Comparison of ENCODE assay signal across 8 cellular contexts in genomic region chr14:75982724-75983358, GRCh38. TPM values are rescaled to one million over a fixed set of nuclear protein-coding genes. Genes with fewer than 3 reads are reported as not detected.
DNase-seq lines count a peak whose midpoint lies in the region; ATAC-seq and TF ChIP-seq lines count a peak whose summit lies in the region.

No MANE protein-coding gene starts in this region.

- no peaks in the 10 kb centered on the region for H3K36me3 ChIP-seq in neutrophil

- H3K27me3 ChIP-seq in neutrophil = peaks cover 98% of the 10 kb centered on the region

- H3K9me3 ChIP-seq in neutrophil = no peaks in the 10 kb centered on the region

- ATAC-seq in HG03139 (IDR thresholded peaks at IDR 0.05; ENCODE audit: unreplicated experiment) = peak; percentile 12

- H3K4me1 ChIP-seq in neutrophil (ENCODE audit: control insufficient read depth in 1 of 2, insufficient read depth in 1 of 2, low read depth in 1 of 2, low read length in 1 of 2) = peaks cover 23 to 27% of the 10 kb centered on the region in 2 experiments

- H3K4me3 ChIP-seq in fibroblast of the aortic adventitia (ENCODE audit: low read depth, low read length) (peak overlapping the region; percentile 71), neutrophil (ENCODE audit: low read depth in 1 of 2, low read length in 1 of 2) (peak overlapping the region; percentile 30 to 77)

- TF ChIP-seq CTCF in VCaP (conservative IDR thresholded peaks at IDR 0.05) = peak; percentile 49
- TF ChIP-seq CTCF in fibroblast of the aortic adventitia (IDR thresholded peaks at IDR 0.05; ENCODE audit: insufficient read depth, low read length) = no peak
- no peak for TF ChIP-seq CTCF in neutrophil (IDR thresholded peaks at IDR 0.05)

- DNase-seq in NOMO-1 treated with DMSO at 0.1 percent for 48 hours (lab: John Stamatoyannopoulos, UW; ENCODE audit: unreplicated experiment) (peak; percentile 36), NOMO-1 (lab: John Stamatoyannopoulos, UW; ENCODE audit: unreplicated experiment in 2 of 2) (no peak), fibroblast of the aortic adventitia (ENCODE audit: low read depth) (peak; percentile 73), MV-4-11 (lab: John Stamatoyannopoulos, UW) (no peak), foreskin melanocyte (no peak)

- no peak overlapping the region for H3K27ac ChIP-seq in VCaP
- H3K27ac ChIP-seq in neutrophil = no peak overlapping the region

RNA-seq across cellular contexts. Expression of gene TGFB3, which starts 1.0 kb away (rescaled TPM):
- total RNA-seq in fibroblast of the aortic adventitia (ENCODE audit: low replicate concordance) = 9.9 and 15.2 TPM in 2 replicates

RNA-seq across cellular contexts. Expression of gene IFT43, which starts 2.7 kb away (rescaled TPM):
- total RNA-seq in fibroblast of the aortic adventitia (ENCODE audit: low replicate concordance) = 7.7 and 26.8 TPM in 2 replicates

Comparison
In these comparisons a context has a peak if more than half of its experiments do, and no peak if none do; other contexts are left out.
1. DNase-seq: peak in NOMO-1 treated with DMSO at 0.1 percent for 48 hours (single experiment) and fibroblast of the aortic adventitia (single experiment); none in NOMO-1 (0 of 2), MV-4-11 (single experiment) and foreskin melanocyte (single experiment).